Comparison of ENCODE assay signal across 8 cellular contexts in the genomic region with DNA sequence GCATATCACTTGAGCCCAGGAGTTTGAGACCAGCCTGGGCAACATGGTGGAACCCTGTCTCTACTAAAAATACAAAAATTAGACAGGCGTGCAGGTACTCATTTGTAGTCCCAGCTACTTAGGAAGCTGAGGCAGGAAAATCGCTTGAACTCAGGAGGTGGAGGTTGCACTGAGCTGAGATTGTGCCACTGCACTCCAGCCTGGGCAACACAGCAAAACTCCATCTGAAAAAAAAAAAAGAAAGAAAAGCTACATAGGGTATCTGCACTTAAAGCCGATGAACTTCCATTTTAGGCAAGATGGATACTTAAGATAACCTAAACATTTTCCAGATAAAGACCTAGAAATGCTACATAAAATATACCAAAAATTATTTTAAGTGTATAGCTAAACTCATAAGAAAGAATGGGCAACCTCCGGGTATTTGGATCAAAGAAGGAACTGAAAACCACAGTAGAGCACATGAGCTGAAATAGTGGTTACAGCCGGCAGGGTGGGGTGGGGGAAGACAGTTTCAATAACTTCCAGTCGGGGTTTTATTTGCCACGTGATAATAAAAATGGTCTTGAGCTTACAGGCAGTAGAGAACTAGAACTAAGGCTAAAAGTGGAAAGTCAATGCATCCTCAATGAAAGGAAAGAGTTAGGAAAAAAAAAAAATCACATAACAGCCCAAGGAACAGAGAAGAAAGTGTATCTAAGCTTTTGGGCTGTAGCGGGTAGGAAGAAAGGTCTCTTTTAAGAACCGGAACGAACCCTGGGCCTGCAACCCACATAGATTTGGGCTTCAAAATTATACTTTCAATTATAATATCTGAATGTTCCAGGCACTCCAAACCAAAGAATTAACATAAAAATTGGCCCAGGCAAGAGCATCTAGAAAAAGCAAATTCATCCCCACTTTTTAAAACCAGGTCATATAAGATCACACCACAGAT. TPM values are rescaled to one million over a fixed set of nuclear protein-coding genes. Genes with fewer than 3 reads are reported as not detected.
DNase-seq lines count a peak whose midpoint lies in the region; ATAC-seq and TF ChIP-seq lines count a peak whose summit lies in the region.

No MANE protein-coding gene starts in this region.

- H3K27ac Mint-ChIP-seq in naive thymus-derived CD8-positive, alpha-beta T cell, result peak overlapping the region in 6 of 10 donors; percentile 6 to 90 (median 17)
- H3K27ac Mint-ChIP-seq in type B pancreatic cell, result no peak overlapping the region

- peaks cover 0 to 32% (median 3%) of the 10 kb centered on the region in 5 donors for H3K27me3 Mint-ChIP-seq in naive thymus-derived CD8-positive, alpha-beta T cell
- H3K27me3 Mint-ChIP-seq in type B pancreatic cell, result no peaks in the 10 kb centered on the region

- peaks cover 24 to 47% (median 38%) of the 10 kb centered on the region in 4 donors for H3K4me1 Mint-ChIP-seq in naive thymus-derived CD8-positive, alpha-beta T cell
- H3K4me1 Mint-ChIP-seq in type B pancreatic cell (ENCODE audit: unreplicated experiment), result peaks cover 31% of the 10 kb centered on the region

- ATAC-seq in GM21619 (IDR thresholded peaks at IDR 0.05; ENCODE audit: unreplicated experiment), result peak; percentile 80
- peak; percentile 96 to 98 for ATAC-seq in naive thymus-derived CD8-positive, alpha-beta T cell

- H3K9me3 Mint-ChIP-seq in naive thymus-derived CD8-positive, alpha-beta T cell, result no peaks in the 10 kb centered on the region
- H3K9me3 Mint-ChIP-seq in type B pancreatic cell, result no peaks in the 10 kb centered on the region

- peaks cover 10 to 34% (median 26%) of the 10 kb centered on the region in 3 donors for H3K36me3 Mint-ChIP-seq in naive thymus-derived CD8-positive, alpha-beta T cell
- peaks cover 11% of the 10 kb centered on the region for H3K36me3 Mint-ChIP-seq in type B pancreatic cell

- DNase-seq in GM10248 (ENCODE audit: extremely low spot score) (peak; percentile 64), KG1 (lab: John Stamatoyannopoulos, UW) (peak; percentile 61), type B pancreatic cell (ENCODE audit: extremely low spot score, unreplicated experiment) (no peak), H4 (ENCODE audit: low spot score) (no peak), AG08396 (ENCODE audit: low spot score) (no peak)
- peak; percentile 31 for DNase-seq in activated T-cell treated with anti-CD3 and anti-CD28 coated beads, Interleukin-2, amount 50 U/mL, for 1 hour
- DNase-seq in naive thymus-derived CD8-positive, alpha-beta T cell, result peak; percentile 7 to 70 (median 40)

- POLR2A ChIA-PET in GM10248 (lab: Yijun Ruan, JAX), result no interaction called here
- POLR2A ChIA-PET in naive thymus-derived CD8-positive, alpha-beta T cell (lab: Charles Lee), result interaction anchor here (0.9 kb wide), 1 partner anchor 53 kb away, joined by 3 read pairs; the partner anchor contains the start of gene CFDP1

- CTCF ChIA-PET in GM10248 (lab: Yijun Ruan, JAX), result interaction anchor here (0.7 to 6.4 kb wide), 5 partner anchors 17 to 181 kb away, joined by 3 to 44 read pairs (median 3); no protein-coding TSS in a partner anchor

- no peak for TF ChIP-seq CTCF in GM10248 (IDR thresholded peaks at IDR 0.05; ENCODE audit: control extremely low read depth, extremely low read depth, low read depth, missing control alignments)
- no peak for TF ChIP-seq CTCF in type B pancreatic cell (conservative IDR thresholded peaks at IDR 0.05)

- peak overlapping the region; percentile 65 to 86 (median 75) for H3K4me3 Mint-ChIP-seq in naive thymus-derived CD8-positive, alpha-beta T cell
- no peak overlapping the region for H3K4me3 Mint-ChIP-seq in type B pancreatic cell

RNA-seq across cellular contexts. Expression of gene CFDP1, which starts 53.1 kb away (rescaled TPM):
- 10 to 100 TPM; 34.9 to 39.0 TPM for total RNA-seq in naive thymus-derived CD8-positive, alpha-beta T cell
- 10 to 100 TPM; 34.3 to 36.8 (median 34.5) TPM for polyA plus RNA-seq in naive thymus-derived CD8-positive, alpha-beta T cell
- 62.5 and 84.9 TPM in 2 replicates for total RNA-seq in type B pancreatic cell (ENCODE audit: low replicate concordance)
- total RNA-seq in H4 (2014; rRNA removed; shearing (Covaris generic)), result 53.3 and 65.4 TPM in 2 replicates

Comparison
In these comparisons a context has a peak if more than half of its experiments do, and no peak if none do; other contexts are left out.
1. DNase-seq: peak in GM10248 (single experiment), KG1 (single experiment), activated T-cell treated with anti-CD3 and anti-CD28 coated beads, Interleukin-2, amount 50 U/mL, for 1 hour (single experiment) and naive thymus-derived CD8-positive, alpha-beta T cell (10 of 10); none in type B pancreatic cell (single experiment), H4 (single experiment) and AG08396 (single experiment).